Comparison of ENCODE assay signal across 20 cellular contexts in genomic region chrX:46374371-46374770, GRCh38.
A peak's percentile ranks its signal among the peaks of the same experiment; 100 is the strongest.
DNase-seq lines count a peak whose midpoint lies in the region; ATAC-seq, FAIRE-seq and TF ChIP-seq lines count a peak whose summit lies in the region.
"Had no signal": no experiment of that assay in that cellular context is flagged by ENCODE, and none has a peak within 500 bp of the region (broad histone marks: within the 10 kb centered on the region; RNA-seq: fewer than 3 reads in every experiment).

No MANE protein-coding gene starts in this region.

- CTCF ChIA-PET in A549 (lab: Yijun Ruan, JAX) = interaction anchor here (1.3 to 3.5 kb wide), 4 partner anchors 8 to 1052 kb away, joined by 5 to 37 read pairs (median 14); no protein-coding TSS in a partner anchor

- 29% methylated on average over 1 of the region's 1 CpG for WGBS in A549 (ENCODE audit: missing lambda C conversion rate)

- no peak for TF ChIP-seq POLR2A in A549 (IDR thresholded peaks at IDR 0.05; ENCODE audit: low read length)
- no peak for TF ChIP-seq POLR2A in GM12892 (IDR thresholded peaks at IDR 0.05; ENCODE audit: low read depth, low read length)

- no peak for TF ChIP-seq RAD21 in A549 (conservative IDR thresholded peaks at IDR 0.05 in 1 of 2, IDR thresholded peaks at IDR 0.05 in 1 of 2)

- no peak overlapping the region for H3K4me3 ChIP-seq in A549
- no peak overlapping the region for H3K4me3 ChIP-seq in fibroblast of villous mesenchyme (ENCODE audit: low read depth, low read length)

- H3K4me1 ChIP-seq in A549 = peaks cover 33% of the 10 kb centered on the region

- DNase-seq in A549 (ENCODE audit: low read depth in 1 of 2, low spot score in 1 of 2) (no peak), GM12892 (ENCODE audit: insufficient read length) (no peak), amniotic epithelial cell (ENCODE audit: low read depth) (peak; percentile 24), fibroblast of villous mesenchyme (ENCODE audit: low read depth) (peak; percentile 30), NCI-H69 (lab: John Stamatoyannopoulos, UW) (no peak), amniotic stem cell (lab: John Stamatoyannopoulos, UW) (no peak), occipital lobe (lab: John Stamatoyannopoulos, UW) (no peak), Right ventricle myocardium inferior (ENCODE audit: missing footprints) (no peak)
- DNase-seq: CD4-positive, CD25-positive, alpha-beta regulatory T cell; DMS79 treated with DMSO at 0.1 percent for 48 hours; H9; KG1; NCI-H1092 treated with DMSO at 0.1 percent for 48 hours; NCI-H146; NCI-H2029 treated with DMSO at 0.1 percent for 48 hours; NCI-H2171; NCI-H345; NCI-H524 treated with DMSO at 0.1 percent for 48 hours; SHP77; SK-N-SH had no signal

- intact Hi-C loops in Right ventricle myocardium inferior (cut with DNase I) = no loop called here

- TF ChIP-seq CTCF in A549 (IDR thresholded peaks at IDR 0.05) = no peak
- TF ChIP-seq CTCF in fibroblast of villous mesenchyme (IDR thresholded peaks at IDR 0.05; ENCODE audit: insufficient read depth, low read depth, low read length) = no peak

- TF ChIP-seq EP300 in A549 (IDR thresholded peaks at IDR 0.05) = no peak

- no peak for ATAC-seq in A549
- no peak for ATAC-seq in Right ventricle myocardium inferior

- 0 out of 3 replicates have a peak overlapping the region, but pooled peaks have one; percentile 10 for H3K4me2 ChIP-seq in A549
- H3K4me2 ChIP-seq: SK-N-SH had no signal

- H3K9me3 ChIP-seq in A549 = peaks cover 6% of the 10 kb centered on the region; the same call in 1 of the 3 replicates
- H3K9me3 ChIP-seq: SK-N-SH had no signal

- POLR2A ChIA-PET in A549 (lab: Yijun Ruan, JAX) = no interaction called here

- FAIRE-seq in A549 (lab: Jason Lieb, UNC) = no peak
- FAIRE-seq in GM12892 (lab: Jason Lieb, UNC) = peak; percentile 17

- H3K27ac ChIP-seq in A549 = peak overlapping the region; percentile 75 to 95

TF ChIP-seq in A549, 52 proteins besides CTCF, POLR2A, EP300 and RAD21:
- TF ChIP-seq GATA3 (IDR thresholded peaks at IDR 0.05; ENCODE audit: borderline replicate concordance) = no peak
- TF ChIP-seq NFE2L2 (conservative IDR thresholded peaks at IDR 0.05; ENCODE audit: low read length) = no peak
- TF ChIP-seq MAX (IDR thresholded peaks at IDR 0.05) = no peak
- TF ChIP-seq ZC3H11A (IDR thresholded peaks at IDR 0.05) = no peak
- no peak for TF ChIP-seq EHMT2 (IDR thresholded peaks at IDR 0.05; ENCODE audit: low read depth)
- TF ChIP-seq RARB (CRISPR knock-in tag; IDR thresholded peaks at IDR 0.05) = no peak
- TF ChIP-seq, protein P1, sequence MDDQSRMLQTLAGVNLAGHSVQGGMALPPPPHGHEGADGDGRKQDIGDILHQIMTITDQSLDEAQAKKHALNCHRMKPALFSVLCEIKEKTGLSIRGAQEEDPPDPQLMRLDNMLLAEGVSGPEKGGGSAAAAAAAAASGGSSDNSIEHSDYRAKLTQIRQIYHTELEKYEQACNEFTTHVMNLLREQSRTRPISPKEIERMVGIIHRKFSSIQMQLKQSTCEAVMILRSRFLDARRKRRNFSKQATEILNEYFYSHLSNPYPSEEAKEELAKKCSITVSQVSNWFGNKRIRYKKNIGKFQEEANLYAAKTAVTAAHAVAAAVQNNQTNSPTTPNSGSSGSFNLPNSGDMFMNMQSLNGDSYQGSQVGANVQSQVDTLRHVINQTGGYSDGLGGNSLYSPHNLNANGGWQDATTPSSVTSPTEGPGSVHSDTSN (IDR thresholded peaks at IDR 0.05) = no peak
- no peak for TF ChIP-seq CBX8 (IDR thresholded peaks at IDR 0.05)
- no peak for TF ChIP-seq TP53 (CRISPR knock-in tag; IDR thresholded peaks at IDR 0.05)
- TF ChIP-seq HOXA7 (CRISPR knock-in tag; IDR thresholded peaks at IDR 0.05) = no peak
- no peak for TF ChIP-seq HOXB5 (CRISPR knock-in tag; IDR thresholded peaks at IDR 0.05)
- TF ChIP-seq JUN (IDR thresholded peaks at IDR 0.05) = no peak
- TF ChIP-seq EHF (CRISPR knock-in tag; IDR thresholded peaks at IDR 0.05) = no peak
TF ChIP-seq in A549: peak in this region for 0.

Comparison
In these comparisons a context has a peak if more than half of its experiments do, and no peak if none do; other contexts are left out.
1. DNase-seq: peak in amniotic epithelial cell (single experiment) and fibroblast of villous mesenchyme (single experiment); none in A549 (0 of 2), GM12892 (single experiment), NCI-H69 (single experiment), amniotic stem cell (single experiment), occipital lobe (single experiment) and Right ventricle myocardium inferior (single experiment).